In the genomic region with DNA sequence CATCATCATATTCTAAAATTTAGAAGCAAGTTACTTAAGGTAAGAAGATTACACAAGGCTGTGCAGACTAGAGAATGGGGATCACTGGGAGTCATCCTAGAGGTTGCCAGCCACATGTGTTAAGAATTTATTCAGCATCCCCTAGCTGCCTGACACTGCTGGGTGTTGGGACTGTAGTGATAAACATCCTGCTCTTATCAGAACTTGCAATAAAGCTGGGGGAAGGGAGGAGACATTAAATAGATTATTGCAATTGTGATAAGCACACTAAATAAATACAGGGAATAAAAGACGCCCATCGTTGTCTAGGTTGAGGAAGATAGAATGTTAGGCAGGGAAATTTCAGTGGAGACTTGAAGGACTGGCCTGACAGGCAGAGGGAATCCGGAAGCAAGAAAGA, we compare ENCODE assay signal across 16 cellular contexts.
"Had no signal": no experiment of that assay in that cellular context is flagged by ENCODE, and none has a peak within 500 bp of the region (broad histone marks: within the 10 kb centered on the region; RNA-seq: fewer than 3 reads in every experiment).

No MANE protein-coding gene starts in this region.

- H3K27me3 ChIP-seq: left lung, ovary, vagina had no signal

- H3K27ac ChIP-seq: left lung, ovary, tibial artery, vagina had no signal

- H3K36me3 ChIP-seq: left lung, ovary, tibial artery, vagina had no signal

- DNase-seq: activated CD4-positive, alpha-beta T cell treated with anti-CD3 and anti-CD28 coated beads, Interleukin-2, amount 10 ng/mL, durations not matched to agents 7 days and 5 days; activated CD4-positive, CD25-positive, alpha-beta regulatory T cell; activated CD8-positive, alpha-beta memory T cell treated with anti-CD3 and anti-CD28 coated beads for 24 hours; activated naive CD4-positive, alpha-beta T cell treated with anti-CD3 and anti-CD28 coated beads, Interleukin-2, amount 10 ng/mL, durations not matched to agents 7 days and 5 days; caudate nucleus; effector memory CD8-positive, alpha-beta T cell; foreskin melanocyte; head of caudate nucleus; left lung; ovary; stimulated activated CD4-positive, alpha-beta T cell treated with anti-CD3 and anti-CD28 coated beads, Interleukin-4, amount 100 ng/mL, for 1 hour; T-cell; T1000; tibial artery had no signal

- H3K4me1 ChIP-seq: tibial artery, vagina had no signal

- H3K4me3 ChIP-seq: left lung, ovary, tibial artery, vagina had no signal

- ATAC-seq: activated T-helper 17 cell treated with anti-CD3 and anti-CD28 coated beads, Interleukin-2, amount 50 U/mL, for 72 hours; effector memory CD8-positive, alpha-beta T cell; left lung; T-cell had no signal

- H3K9me3 ChIP-seq: left lung, ovary, tibial artery, vagina had no signal
